In the genomic region with DNA sequence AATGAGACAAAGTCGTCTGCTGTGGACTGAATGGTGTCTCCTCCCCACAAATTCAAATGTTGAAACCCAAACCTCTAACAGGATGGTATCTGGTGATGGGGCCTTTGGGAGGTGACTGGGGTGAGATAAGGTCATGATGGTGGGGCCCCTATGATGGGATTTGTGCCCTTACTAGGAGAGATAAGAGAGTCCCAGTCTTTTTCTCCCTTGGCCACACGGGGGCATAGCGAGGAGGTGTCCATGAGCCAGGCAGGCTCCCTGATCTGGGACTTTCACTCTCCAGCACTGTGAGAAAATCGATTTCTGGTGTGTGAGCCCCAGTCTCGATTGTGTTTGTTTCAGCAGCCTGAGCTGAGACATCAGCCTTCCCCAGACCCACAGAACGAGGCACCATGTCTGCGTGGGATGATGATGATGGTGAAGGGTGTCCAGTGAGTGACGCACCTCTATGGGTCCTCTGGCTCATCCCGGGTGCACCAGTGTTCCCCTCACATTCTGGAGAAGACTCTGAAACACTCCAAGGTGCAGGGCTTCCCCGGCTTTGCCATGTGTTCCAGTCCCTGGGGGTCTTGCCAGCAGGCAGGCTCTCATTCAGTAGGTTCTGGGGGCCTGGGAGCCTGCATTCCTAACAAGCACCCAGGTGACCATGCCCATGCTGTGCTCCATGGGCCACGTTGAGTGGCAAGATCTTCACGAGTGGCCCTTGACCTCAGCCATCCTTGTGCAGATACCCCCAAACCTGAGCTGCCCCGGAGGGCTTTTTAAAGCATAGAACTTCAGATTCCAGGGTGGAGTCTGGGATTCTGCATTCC, we compare ENCODE assay signal across 29 cellular contexts.
DNase-seq lines count a peak whose midpoint lies in the region; TF ChIP-seq lines count a peak whose summit lies in the region.
"Had no signal": no experiment of that assay in that cellular context is flagged by ENCODE, and none has a peak within 500 bp of the region (broad histone marks: within the 10 kb centered on the region; RNA-seq: fewer than 3 reads in every experiment).

No MANE protein-coding gene starts in this region.

- H3K9me3 ChIP-seq in OCI-LY7 (ENCODE audit: low read length): no peaks in the 10 kb centered on the region
- H3K9me3 ChIP-seq in endodermal cell (ENCODE audit: control insufficient read depth, low read length): no peaks in the 10 kb centered on the region
- H3K9me3 ChIP-seq: psoas muscle, testis, uterus had no signal

- CTCF ChIA-PET in OCI-LY7 (lab: Charles Lee; ENCODE audit: unreplicated experiment): no interaction called here

- H3K36me3 Mint-ChIP-seq in endodermal cell (ENCODE audit: low read depth) (peaks cover 11% of the 10 kb centered on the region), progenitor cell of endocrine pancreas (ENCODE audit: insufficient read depth) (peaks cover 6% of the 10 kb centered on the region)
- H3K36me3 Mint-ChIP-seq: activated naive CD8-positive, alpha-beta T cell treated with anti-CD3 and anti-CD28 coated beads, Interleukin-2, amount 10 ng/mL, durations not matched to agents 7 days and 5 days had no signal

- H3K27ac ChIP-seq in OCI-LY7 (ENCODE audit: low read depth, low read length, poor library complexity, severe bottlenecking): no peak overlapping the region
- H3K27ac ChIP-seq in endodermal cell (ENCODE audit: low read depth, low read length): no peak overlapping the region
- H3K27ac ChIP-seq: gastroesophageal sphincter, left lung, Peyer's patch, psoas muscle, testis, uterus had no signal

- H3K36me3 ChIP-seq in OCI-LY7 (ENCODE audit: insufficient read depth, low read length) (no peaks in the 10 kb centered on the region), endodermal cell (ENCODE audit: control insufficient read depth, insufficient read depth, low read length) (no peaks in the 10 kb centered on the region)
- H3K36me3 ChIP-seq: left lung, Peyer's patch, uterus had no signal

- POLR2A ChIA-PET in OCI-LY7 (lab: Charles Lee): no interaction called here

- H3K9ac ChIP-seq in endodermal cell (ENCODE audit: extremely low read depth, low read length, poor library complexity, severe bottlenecking): no peak overlapping the region

- no peaks in the 10 kb centered on the region for H4K20me1 ChIP-seq in OCI-LY7 (ENCODE audit: insufficient read depth, low read length)

- H3K79me2 ChIP-seq in OCI-LY7 (ENCODE audit: insufficient read depth, low read depth, low read length): no peaks in the 10 kb centered on the region

- H3K4me2 ChIP-seq in OCI-LY7 (ENCODE audit: low read length): no peak overlapping the region

- H3K9me3 Mint-ChIP-seq in endodermal cell: peaks cover 5% of the 10 kb centered on the region
- no peaks in the 10 kb centered on the region for H3K9me3 Mint-ChIP-seq in progenitor cell of endocrine pancreas (ENCODE audit: low read depth)
- H3K9me3 Mint-ChIP-seq: activated naive CD8-positive, alpha-beta T cell treated with anti-CD3 and anti-CD28 coated beads, Interleukin-2, amount 10 ng/mL, durations not matched to agents 7 days and 5 days; CD4-positive, alpha-beta T cell; dendritic cell treated with granulocyte-macrophage colony-stimulating factor and Interleukin-4, amounts not matched to agents 40 ng/mL and 50 ng/mL, for 4 days had no signal

- intact Hi-C loops in OCI-LY7 (cut with micrococcal nuclease; ENCODE audit: unreplicated experiment): no loop called here

- 87 to 89% methylated on average over 12 to 13 of the region's 13 CpGs for WGBS in endodermal cell (ENCODE audit: insufficient coverage in 1 of 2, insufficient read length in 1 of 2), 2 experiments

- H3K4me3 Mint-ChIP-seq in endodermal cell (no peak overlapping the region), progenitor cell of endocrine pancreas (ENCODE audit: low read depth) (no peak overlapping the region)
- H3K4me3 Mint-ChIP-seq: activated CD8-positive, alpha-beta T cell treated with anti-CD3 and anti-CD28 coated beads, Interleukin-2, amount 10 ng/mL, durations not matched to agents 7 days and 5 days; activated naive CD8-positive, alpha-beta T cell treated with anti-CD3 and anti-CD28 coated beads, Interleukin-2, amount 10 ng/mL, durations not matched to agents 7 days and 5 days; CD4-positive, alpha-beta T cell; dendritic cell treated with granulocyte-macrophage colony-stimulating factor and Interleukin-4, amounts not matched to agents 40 ng/mL and 50 ng/mL, for 4 days; stimulated activated naive B cell treated with anti-CD40 and anti-IgM and Interleukin-4, amounts not matched to agents 10 μg/mL and 1 μg/mL and 100 μg/mL, for 72 hours; T-helper 17 cell had no signal

- H3K27me3 Mint-ChIP-seq in endodermal cell (ENCODE audit: insufficient read depth) (no peaks in the 10 kb centered on the region), progenitor cell of endocrine pancreas (no peaks in the 10 kb centered on the region)
- H3K27me3 Mint-ChIP-seq: activated naive CD8-positive, alpha-beta T cell treated with anti-CD3 and anti-CD28 coated beads, Interleukin-2, amount 10 ng/mL, durations not matched to agents 7 days and 5 days had no signal

- no peak overlapping the region for H2AFZ ChIP-seq in OCI-LY7 (ENCODE audit: low read length)

- no TSS peak for BruUV-seq in OCI-LY7 (replicated peaks; lab: Mats Ljungman, UMichigan)

- H3K27me3 ChIP-seq in endodermal cell (ENCODE audit: control insufficient read depth, insufficient read depth, low read length, poor library complexity, severe bottlenecking): no peaks in the 10 kb centered on the region
- H3K27me3 ChIP-seq: Peyer's patch, testis, uterus had no signal

- H3K4me3 ChIP-seq in OCI-LY7 (ENCODE audit: low read depth, low read length, poor library complexity, severe bottlenecking) (no peak overlapping the region), endodermal cell (ENCODE audit: low read length) (no peak overlapping the region)
- H3K4me3 ChIP-seq: gastroesophageal sphincter, left lung, Peyer's patch, psoas muscle, testis, uterus had no signal

- peak; percentile 32; the same call in 1 of the 2 replicates for TF ChIP-seq CTCF in OCI-LY7 (conservative IDR thresholded peaks at IDR 0.05; ENCODE audit: low read length)
- peak; percentile 29 for TF ChIP-seq CTCF in endodermal cell (conservative IDR thresholded peaks at IDR 0.05)
- TF ChIP-seq CTCF in progenitor cell of endocrine pancreas (IDR thresholded peaks at IDR 0.05; ENCODE audit: unreplicated experiment): no peak

- DNase-seq in SHP77 (lab: John Stamatoyannopoulos, UW): peak; percentile 18 to 20
- DNase-seq in SHP77 treated with DMSO at 0.1 percent for 48 hours (lab: John Stamatoyannopoulos, UW): no peak
- no peak for DNase-seq in OCI-LY7 (ENCODE audit: low spot score)
- DNase-seq in endodermal cell: peak; percentile 43
- no peak for DNase-seq in progenitor cell of endocrine pancreas (ENCODE audit: low spot score, unreplicated experiment)
- DNase-seq in NCI-H187 (lab: John Stamatoyannopoulos, UW): no peak
- DNase-seq in DMS79 treated with DMSO at 0.1 percent for 48 hours (lab: John Stamatoyannopoulos, UW): no peak
- DNase-seq in NCI-H1092 treated with DMSO at 0.1 percent for 48 hours (lab: John Stamatoyannopoulos, UW): no peak
- DNase-seq: activated CD8-positive, alpha-beta T cell treated with anti-CD3 and anti-CD28 coated beads, Interleukin-2, amount 10 ng/mL, durations not matched to agents 7 days and 5 days; activated effector memory CD4-positive, alpha-beta T cell treated with anti-CD3 and anti-CD28 coated beads, Interleukin-2, amount 50 U/mL, for 16 hours; activated naive CD8-positive, alpha-beta T cell treated with anti-CD3 and anti-CD28 coated beads, Interleukin-2, amount 10 ng/mL, durations not matched to agents 7 days and 5 days; AML-193; CD4-positive, alpha-beta T cell; hippocampal formation; left lung; mesenchymal stem cell; NCI-H1417 treated with DMSO at 0.1 percent for 48 hours; NCI-H2107; NCI-H510A treated with DMSO at 0.1 percent for 48 hours; NK-92 treated with Interleukin-12 subunit alpha and Interleukin-12 subunit beta, amount 100 ng/mL, for 24 hours; Peyer's patch; psoas muscle; stimulated activated CD4-positive, alpha-beta T cell treated with anti-CD3 and anti-CD28 coated beads, Interleukin-15, amount 100 ng/mL, for 24 hours; stimulated activated naive B cell treated with anti-CD40 and anti-IgM and Interleukin-4, amounts not matched to agents 10 μg/mL and 1 μg/mL and 100 μg/mL, for 72 hours; T-helper 17 cell; testis; uterus had no signal

- no peaks in the 10 kb centered on the region for H3K4me1 Mint-ChIP-seq in endodermal cell
- H3K4me1 Mint-ChIP-seq in progenitor cell of endocrine pancreas (ENCODE audit: low read depth): no peaks in the 10 kb centered on the region
- H3K4me1 Mint-ChIP-seq: stimulated activated naive B cell treated with anti-CD40 and anti-IgM and Interleukin-4, amounts not matched to agents 10 μg/mL and 1 μg/mL and 100 μg/mL, for 72 hours; T-helper 17 cell had no signal

- H3K4me1 ChIP-seq in OCI-LY7 (ENCODE audit: insufficient read depth, low read length, poor library complexity, severe bottlenecking) (no peaks in the 10 kb centered on the region), endodermal cell (ENCODE audit: control insufficient read depth, insufficient read depth, low read length) (no peaks in the 10 kb centered on the region)
- H3K4me1 ChIP-seq: gastroesophageal sphincter, left lung, Peyer's patch, psoas muscle, testis, uterus had no signal

- no peaks in the 10 kb centered on the region for H3K9me2 ChIP-seq in OCI-LY7 (ENCODE audit: insufficient read depth, low read length)

- no peak overlapping the region for H3K27ac Mint-ChIP-seq in endodermal cell
- no peak overlapping the region for H3K27ac Mint-ChIP-seq in progenitor cell of endocrine pancreas
- H3K27ac Mint-ChIP-seq: activated CD8-positive, alpha-beta T cell treated with anti-CD3 and anti-CD28 coated beads, Interleukin-2, amount 10 ng/mL, durations not matched to agents 7 days and 5 days; activated naive CD8-positive, alpha-beta T cell treated with anti-CD3 and anti-CD28 coated beads, Interleukin-2, amount 10 ng/mL, durations not matched to agents 7 days and 5 days; CD4-positive, alpha-beta T cell; dendritic cell treated with granulocyte-macrophage colony-stimulating factor and Interleukin-4, amounts not matched to agents 40 ng/mL and 50 ng/mL, for 4 days; stimulated activated naive B cell treated with anti-CD40 and anti-IgM and Interleukin-4, amounts not matched to agents 10 μg/mL and 1 μg/mL and 100 μg/mL, for 72 hours; T-helper 17 cell had no signal

Comparison
In these comparisons a context has a peak if more than half of its experiments do, and no peak if none do; other contexts are left out.
1. DNase-seq: peak in SHP77 (2 of 2) and endodermal cell (single experiment); none in SHP77 treated with DMSO at 0.1 percent for 48 hours (single experiment), OCI-LY7 (single experiment), progenitor cell of endocrine pancreas (single experiment), NCI-H187 (0 of 2), DMS79 treated with DMSO at 0.1 percent for 48 hours (single experiment) and NCI-H1092 treated with DMSO at 0.1 percent for 48 hours (single experiment).